Comparison of ENCODE assay signal across 16 cellular contexts in the genomic region with DNA sequence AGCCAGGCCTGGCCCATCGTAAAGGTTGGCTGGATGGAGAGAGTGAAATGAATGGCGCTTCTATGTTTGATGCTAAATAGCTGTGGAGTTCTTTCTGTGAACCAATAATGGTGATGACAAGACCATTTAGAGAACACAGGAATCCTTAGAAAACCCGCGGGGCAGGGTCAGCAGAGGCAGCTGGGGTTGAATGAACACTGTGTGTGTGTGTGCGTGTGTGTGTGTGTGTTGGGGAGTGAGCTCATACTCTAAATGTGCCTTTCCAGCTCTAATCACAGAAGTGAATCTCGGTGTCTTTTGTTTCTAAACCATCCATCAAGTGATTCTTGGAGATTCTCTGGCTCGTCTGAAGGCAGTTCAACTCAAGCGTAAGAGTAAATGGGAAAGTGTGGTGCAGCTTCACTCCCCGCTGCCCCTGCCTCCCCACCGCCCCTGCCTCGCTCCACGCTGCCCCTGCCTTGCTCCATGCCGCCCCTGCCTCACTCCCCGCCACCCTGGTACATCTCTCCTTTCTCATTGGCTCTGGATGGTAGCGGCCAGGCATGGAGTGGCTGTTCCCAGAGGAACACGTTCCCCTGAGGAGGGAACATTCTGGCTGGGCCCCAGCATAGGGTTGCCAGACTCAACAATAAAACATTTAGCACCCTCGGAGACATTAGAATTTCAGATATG. TPM values are rescaled to one million over a fixed set of nuclear protein-coding genes. Genes with fewer than 3 reads are reported as not detected.
DNase-seq lines count a peak whose midpoint lies in the region; ATAC-seq and TF ChIP-seq lines count a peak whose summit lies in the region.
"Had no signal": no experiment of that assay in that cellular context is flagged by ENCODE, and none has a peak within 500 bp of the region (broad histone marks: within the 10 kb centered on the region; RNA-seq: fewer than 3 reads in every experiment).

No MANE protein-coding gene starts in this region.

- peaks cover 10% of the 10 kb centered on the region for H3K27me3 Mint-ChIP-seq in T-helper 17 cell
- H3K27me3 Mint-ChIP-seq in nephron progenitor cell (ENCODE audit: low read depth, poor library complexity): peaks cover 17% of the 10 kb centered on the region
- H3K27me3 Mint-ChIP-seq in activated naive CD8-positive, alpha-beta T cell treated with anti-CD3 and anti-CD28 coated beads for 36 hours: peaks cover 7% of the 10 kb centered on the region
- H3K27me3 Mint-ChIP-seq: activated T-helper 17 cell treated with anti-CD3 and anti-CD28 coated beads, Interleukin-2, amount 50 U/mL, for 72 hours had no signal

- H3K9me3 ChIP-seq in T-helper 17 cell (ENCODE audit: control insufficient read depth, low read length, poor library complexity, severe bottlenecking): no peaks in the 10 kb centered on the region

- H3K4me3 ChIP-seq in fibroblast of pulmonary artery (replicated peaks; ENCODE audit: low read depth, low read length): no peak overlapping the region
- H3K4me3 ChIP-seq: lung had no signal

- DNase-seq in C1 segment of cervical spinal cord (lab: John Stamatoyannopoulos, UW): peak in 13 of 14 donors; percentile 10 to 89 (median 73)
- DNase-seq in T-helper 17 cell: no peak
- peak; percentile 31 for DNase-seq in fibroblast of pulmonary artery (ENCODE audit: low read depth)
- DNase-seq in nephron progenitor cell: peak; percentile 34
- no peak for DNase-seq in activated naive CD8-positive, alpha-beta T cell treated with anti-CD3 and anti-CD28 coated beads for 36 hours
- DNase-seq: ACHN; activated CD4-positive, alpha-beta memory T cell treated with anti-CD3 and anti-CD28 coated beads, Interleukin-2, amount 10 ng/mL, durations not matched to agents 7 days and 5 days; brain microvascular endothelial cell; Calu3; HCEC 1CT; NCI-H2029 had no signal

- TF ChIP-seq CTCF in fibroblast of pulmonary artery (IDR thresholded peaks at IDR 0.05; ENCODE audit: low read length, missing control alignments) (no peak), nephron progenitor cell (IDR thresholded peaks at IDR 0.05) (no peak)

- H3K4me1 Mint-ChIP-seq in T-helper 17 cell: no peaks in the 10 kb centered on the region
- peaks cover 33% of the 10 kb centered on the region for H3K4me1 Mint-ChIP-seq in nephron progenitor cell
- peaks cover 4% of the 10 kb centered on the region for H3K4me1 Mint-ChIP-seq in activated naive CD8-positive, alpha-beta T cell treated with anti-CD3 and anti-CD28 coated beads for 36 hours
- H3K4me1 Mint-ChIP-seq: activated CD4-positive, alpha-beta memory T cell treated with anti-CD3 and anti-CD28 coated beads, Interleukin-2, amount 10 ng/mL, durations not matched to agents 7 days and 5 days; activated T-helper 17 cell treated with anti-CD3 and anti-CD28 coated beads, Interleukin-2, amount 50 U/mL, for 72 hours had no signal

- H3K9me3 Mint-ChIP-seq in nephron progenitor cell: peaks cover 36% of the 10 kb centered on the region
- H3K9me3 Mint-ChIP-seq in activated naive CD8-positive, alpha-beta T cell treated with anti-CD3 and anti-CD28 coated beads for 36 hours: peaks cover 11% of the 10 kb centered on the region
- H3K9me3 Mint-ChIP-seq: activated T-helper 17 cell treated with anti-CD3 and anti-CD28 coated beads, Interleukin-2, amount 50 U/mL, for 72 hours had no signal

- ATAC-seq in T-helper 17 cell (no peak), GM21723 (IDR thresholded peaks at IDR 0.05; ENCODE audit: unreplicated experiment) (no peak), GM18505 (IDR thresholded peaks at IDR 0.05; ENCODE audit: unreplicated experiment) (no peak), HG02884 (IDR thresholded peaks at IDR 0.05; ENCODE audit: unreplicated experiment) (no peak)
- ATAC-seq: activated T-helper 17 cell treated with anti-CD3 and anti-CD28 coated beads, Interleukin-2, amount 50 U/mL, for 72 hours had no signal

- H3K4me3 Mint-ChIP-seq in T-helper 17 cell: no peak overlapping the region
- no peak overlapping the region for H3K4me3 Mint-ChIP-seq in nephron progenitor cell
- H3K4me3 Mint-ChIP-seq in activated naive CD8-positive, alpha-beta T cell treated with anti-CD3 and anti-CD28 coated beads for 36 hours: no peak overlapping the region
- H3K4me3 Mint-ChIP-seq: activated CD4-positive, alpha-beta memory T cell treated with anti-CD3 and anti-CD28 coated beads, Interleukin-2, amount 10 ng/mL, durations not matched to agents 7 days and 5 days; activated T-helper 17 cell treated with anti-CD3 and anti-CD28 coated beads, Interleukin-2, amount 50 U/mL, for 72 hours had no signal

- TF ChIP-seq POLR2A in GM18505 (IDR thresholded peaks at IDR 0.05; ENCODE audit: borderline replicate concordance, extremely low read depth, insufficient read depth, insufficient read length): no peak

- H3K27ac Mint-ChIP-seq in T-helper 17 cell (peak overlapping the region; percentile 16), nephron progenitor cell (peak overlapping the region; percentile 84)
- no peak overlapping the region for H3K27ac Mint-ChIP-seq in activated naive CD8-positive, alpha-beta T cell treated with anti-CD3 and anti-CD28 coated beads for 36 hours
- H3K27ac Mint-ChIP-seq: activated CD4-positive, alpha-beta memory T cell treated with anti-CD3 and anti-CD28 coated beads, Interleukin-2, amount 10 ng/mL, durations not matched to agents 7 days and 5 days; activated T-helper 17 cell treated with anti-CD3 and anti-CD28 coated beads, Interleukin-2, amount 50 U/mL, for 72 hours had no signal

- H3K36me3 Mint-ChIP-seq in T-helper 17 cell (ENCODE audit: low read depth) (peaks cover 4% of the 10 kb centered on the region), nephron progenitor cell (ENCODE audit: low read depth) (no peaks in the 10 kb centered on the region)
- H3K36me3 Mint-ChIP-seq in activated naive CD8-positive, alpha-beta T cell treated with anti-CD3 and anti-CD28 coated beads for 36 hours: no peaks in the 10 kb centered on the region

RNA-seq across cellular contexts. Expression of a gene that starts 21.2 kb away (rescaled TPM):
- total RNA-seq in T-helper 17 cell: not detected
- total RNA-seq in activated naive CD8-positive, alpha-beta T cell treated with anti-CD3 and anti-CD28 coated beads for 36 hours: not detected
- total RNA-seq: activated CD4-positive, alpha-beta memory T cell treated with anti-CD3 and anti-CD28 coated beads, Interleukin-2, amount 10 ng/mL, durations not matched to agents 7 days and 5 days; activated T-helper 17 cell treated with anti-CD3 and anti-CD28 coated beads, Interleukin-2, amount 50 U/mL, for 72 hours; Calu3 had no signal

RNA-seq across cellular contexts. Expression of a gene that starts 46.1 kb away (rescaled TPM):
- 10 to 100 TPM; 22.3 to 27.8 TPM for total RNA-seq in T-helper 17 cell
- 100 to 1,000 TPM; 179 to 184 TPM for total RNA-seq in activated naive CD8-positive, alpha-beta T cell treated with anti-CD3 and anti-CD28 coated beads for 36 hours

RNA-seq across cellular contexts. Expression of a gene that starts 52.8 kb away (rescaled TPM):
- total RNA-seq in T-helper 17 cell: 10 to 100 TPM; 73.2 to 86.1 TPM
- total RNA-seq in activated naive CD8-positive, alpha-beta T cell treated with anti-CD3 and anti-CD28 coated beads for 36 hours: 10 to 100 TPM; 47.1 to 53.2 TPM

RNA-seq across cellular contexts. Expression of a gene that starts 52.9 kb away (rescaled TPM):
- total RNA-seq in T-helper 17 cell: 10 to 100 TPM; 71.5 to 72.2 TPM
- 100 to 1,000 TPM; 175 to 187 TPM for total RNA-seq in activated naive CD8-positive, alpha-beta T cell treated with anti-CD3 and anti-CD28 coated beads for 36 hours

Comparison
In these comparisons a context has a peak if more than half of its experiments do, and no peak if none do; other contexts are left out.
1. DNase-seq: peak in C1 segment of cervical spinal cord (13 of 14), fibroblast of pulmonary artery (single experiment) and nephron progenitor cell (single experiment); none in T-helper 17 cell (0 of 3) and activated naive CD8-positive, alpha-beta T cell treated with anti-CD3 and anti-CD28 coated beads for 36 hours (single experiment).
2. RNA of a gene that starts 46.1 kb away (total RNA-seq): 179 to 184 TPM in activated naive CD8-positive, alpha-beta T cell treated with anti-CD3 and anti-CD28 coated beads for 36 hours; 22.3 to 27.8 TPM in T-helper 17 cell; every median in the first group is over 4 times any median in the second.